In genomic region chr6:43873806-43874714, GRCh38 we compare ENCODE assay signal across 14 cellular contexts.
DNase-seq lines count a peak whose midpoint lies in the region; ATAC-seq and TF ChIP-seq lines count a peak whose summit lies in the region.
"Had no signal": no experiment of that assay in that cellular context is flagged by ENCODE, and none has a peak within 500 bp of the region (broad histone marks: within the 10 kb centered on the region; RNA-seq: fewer than 3 reads in every experiment).

No MANE protein-coding gene starts in this region.

- H2BK5ac ChIP-seq in trophoblast cell (ENCODE audit: low read depth, low read length, poor library complexity), result no peak overlapping the region

- H3K36me3 ChIP-seq in body of pancreas (replicated peaks in 1 of 2; ENCODE audit: insufficient read depth in 1 of 2, low read depth in 2 of 2) (no peaks in the 10 kb centered on the region), trophoblast cell (ENCODE audit: control insufficient read depth in 1 of 2, insufficient read depth in 2 of 2, low read length in 2 of 2) (no peaks in the 10 kb centered on the region), testis (ENCODE audit: low read depth, missing control alignments) (no peaks in the 10 kb centered on the region)

- no peak overlapping the region for H3K14ac ChIP-seq in trophoblast cell (ENCODE audit: low read length)

- H2BK12ac ChIP-seq in trophoblast cell (ENCODE audit: low read length), result no peak overlapping the region

- no peak overlapping the region for H3K4me3 ChIP-seq in body of pancreas
- no peak overlapping the region for H3K4me3 ChIP-seq in trophoblast cell (ENCODE audit: low read depth, low read length)
- H3K4me3 ChIP-seq in testis, result no peak overlapping the region

- H3K27ac ChIP-seq in body of pancreas (peak overlapping the region; percentile 30 to 53 (median 38)), trophoblast cell (ENCODE audit: low read depth, low read length) (no peak overlapping the region), testis (no peak overlapping the region)
- H3K27ac ChIP-seq: foreskin keratinocyte had no signal

- H3K9ac ChIP-seq in trophoblast cell (ENCODE audit: low read length), result no peak overlapping the region

- peaks cover 27% of the 10 kb centered on the region for H3K4me1 ChIP-seq in body of pancreas
- H3K4me1 ChIP-seq in trophoblast cell (ENCODE audit: control insufficient read depth in 1 of 2, insufficient read depth in 2 of 2, low read length in 2 of 2), result peaks cover 3 to 4% of the 10 kb centered on the region in 2 experiments
- H3K4me1 ChIP-seq in testis, result no peaks in the 10 kb centered on the region
- H3K4me1 ChIP-seq: foreskin keratinocyte had no signal

- H3K79me1 ChIP-seq in trophoblast cell (ENCODE audit: low read length), result no peaks in the 10 kb centered on the region

- H2BK120ac ChIP-seq in trophoblast cell (ENCODE audit: insufficient read depth, low read length, poor library complexity), result no peak overlapping the region

- H3K9me3 ChIP-seq in body of pancreas (no peaks in the 10 kb centered on the region), trophoblast cell (ENCODE audit: insufficient read depth, low read depth, low read length) (no peaks in the 10 kb centered on the region), testis (no peaks in the 10 kb centered on the region)

- H3K4me2 ChIP-seq in trophoblast cell (ENCODE audit: low read length), result no peak overlapping the region

- TF ChIP-seq POLR2A in body of pancreas (IDR thresholded peaks at IDR 0.05) (no peak), testis (IDR thresholded peaks at IDR 0.05) (no peak)

- no peak overlapping the region for H4K8ac ChIP-seq in trophoblast cell (ENCODE audit: low read depth, low read length)

- no peak overlapping the region for H3K4ac ChIP-seq in trophoblast cell (ENCODE audit: low read depth, low read length)

- DNase-seq in ELF-1 (ENCODE audit: low read depth, low spot score) (peak; percentile 78), NCI-H2029 treated with DMSO at 0.1 percent for 48 hours (lab: John Stamatoyannopoulos, UW) (peak; percentile 62), body of pancreas (peak; percentile 41 to 81 (median 72)), trophoblast cell (peak; percentile 15 to 22), cerebellar cortex (ENCODE audit: low spot score) (no peak), HPDE6-E6E7 (ENCODE audit: extremely low spot score) (no peak), testis (no peak)
- DNase-seq: activated effector memory CD4-positive, alpha-beta T cell treated with anti-CD3 and anti-CD28 coated beads, Interleukin-2, amount 50 U/mL, for 16 hours; effector memory CD8-positive, alpha-beta T cell; foreskin keratinocyte; Karpas-422; NCI-H524 had no signal

- ATAC-seq in body of pancreas (peak; percentile 77), HG03159 (IDR thresholded peaks at IDR 0.05; ENCODE audit: unreplicated experiment) (no peak)
- ATAC-seq: effector memory CD8-positive, alpha-beta T cell; foreskin keratinocyte; Right ventricle myocardium inferior had no signal

- intact Hi-C loops in body of pancreas (cut with DNase I), result no loop called here
- intact Hi-C loops in testis (cut with DNase I; ENCODE audit: low total_unique reads), result no loop called here

- no peak overlapping the region for H2AK5ac ChIP-seq in trophoblast cell (ENCODE audit: low read length)

- no peak overlapping the region for H3K18ac ChIP-seq in trophoblast cell (ENCODE audit: low read length)

- no peak overlapping the region for H3K23ac ChIP-seq in trophoblast cell (ENCODE audit: low read length)

- TF ChIP-seq CTCF in body of pancreas (IDR thresholded peaks at IDR 0.05), result no peak
- TF ChIP-seq CTCF in testis (IDR thresholded peaks at IDR 0.05), result no peak

- H4K91ac ChIP-seq in trophoblast cell (ENCODE audit: low read depth, low read length), result no peak overlapping the region

- no peaks in the 10 kb centered on the region for H3K79me2 ChIP-seq in trophoblast cell (ENCODE audit: control insufficient read depth, insufficient read depth, low read length, poor library complexity)

- H3K27me3 ChIP-seq in body of pancreas, result no peaks in the 10 kb centered on the region
- H3K27me3 ChIP-seq in trophoblast cell (ENCODE audit: insufficient read depth, low read length), result no peaks in the 10 kb centered on the region
- no peaks in the 10 kb centered on the region for H3K27me3 ChIP-seq in testis

- whole genome bisulfite sequencing in body of pancreas, 2 donors, result 41 to 45% methylated on average over 3 of the region's 3 CpGs
- no CpG with 5 or more reads among the region's 3 CpGs for WGBS in trophoblast cell (ENCODE audit: extremely low coverage, insufficient coverage, insufficient read length)
- WGBS in testis, 2 donors, result 89 to 91% methylated on average over 3 of the region's 3 CpGs

- H2AFZ ChIP-seq in trophoblast cell (ENCODE audit: insufficient read depth, low read length, poor library complexity), result no peak overlapping the region

- H4K12ac ChIP-seq in trophoblast cell (ENCODE audit: low read depth, low read length), result no peak overlapping the region

Comparison
In these comparisons a context has a peak if more than half of its experiments do, and no peak if none do; other contexts are left out.
1. DNase-seq: peak in ELF-1 (single experiment), NCI-H2029 treated with DMSO at 0.1 percent for 48 hours (single experiment), body of pancreas (4 of 4) and trophoblast cell (2 of 2); none in cerebellar cortex (single experiment), HPDE6-E6E7 (single experiment) and testis (single experiment).
2. H3K27ac ChIP-seq: peak in body of pancreas (4 of 4); none in trophoblast cell (single experiment) and testis (0 of 2).